11 cellular contexts compared by ENCODE assay signal in genomic region chr7:92158660-92159575, GRCh38. TPM values are rescaled to one million over a fixed set of nuclear protein-coding genes. Genes with fewer than 3 reads are reported as not detected.
DNase-seq lines count a peak whose midpoint lies in the region; ATAC-seq and TF ChIP-seq lines count a peak whose summit lies in the region.
"Had no signal": no experiment of that assay in that cellular context is flagged by ENCODE, and none has a peak within 500 bp of the region (broad histone marks: within the 10 kb centered on the region; RNA-seq: fewer than 3 reads in every experiment).

No MANE protein-coding gene starts in this region.

- intact Hi-C loops in vagina (cut with DNase I) = no loop called here

- TF ChIP-seq CTCF in vagina (IDR thresholded peaks at IDR 0.05) = no peak

- H3K27ac ChIP-seq in vagina = peak overlapping the region; percentile 1
- H3K27ac ChIP-seq: tibial nerve had no signal

- H3K9me3 Mint-ChIP-seq in activated CD8-positive, alpha-beta memory T cell treated with anti-CD3 and anti-CD28 coated beads, Interleukin-2, amount 10 ng/mL, durations not matched to agents 7 days and 5 days (ENCODE audit: low read depth) = no peaks in the 10 kb centered on the region

- no peaks in the 10 kb centered on the region for H3K9me3 ChIP-seq in vagina
- H3K9me3 ChIP-seq: tibial nerve had no signal

- no peaks in the 10 kb centered on the region for H3K36me3 ChIP-seq in vagina
- H3K36me3 ChIP-seq: tibial nerve had no signal

- no peak for DNase-seq in activated CD8-positive, alpha-beta memory T cell treated with anti-CD3 and anti-CD28 coated beads, Interleukin-2, amount 10 ng/mL, durations not matched to agents 7 days and 5 days
- DNase-seq in activated CD8-positive, alpha-beta memory T cell treated with anti-CD3 and anti-CD28 coated beads for 24 hours = no peak
- DNase-seq in amniotic epithelial cell (ENCODE audit: low read depth) = peak; percentile 89
- DNase-seq in vagina (ENCODE audit: extremely low spot score in 2 of 2) = no peak
- DNase-seq in stimulated activated CD4-positive, alpha-beta T cell treated with anti-CD3 and anti-CD28 coated beads, Interleukin-4, amount 100 ng/mL, for 4 hours = no peak
- DNase-seq in activated effector memory CD4-positive, alpha-beta T cell treated with Interleukin-2 at 50 U/mL for 16 hours = no peak
- DNase-seq: 8988T had no signal

- peaks cover 1% of the 10 kb centered on the region for H3K36me3 Mint-ChIP-seq in activated CD8-positive, alpha-beta memory T cell treated with anti-CD3 and anti-CD28 coated beads, Interleukin-2, amount 10 ng/mL, durations not matched to agents 7 days and 5 days
- H3K36me3 Mint-ChIP-seq: activated naive CD8-positive, alpha-beta T cell had no signal

- TF ChIP-seq POLR2A in vagina (IDR thresholded peaks at IDR 0.05) = no peak

- CTCF ChIA-PET in activated CD8-positive, alpha-beta memory T cell treated with anti-CD3 and anti-CD28 coated beads, Interleukin-2, amount 10 ng/mL, durations not matched to agents 7 days and 5 days (lab: Charles Lee) = no interaction called here

- H3K27me3 Mint-ChIP-seq in activated CD8-positive, alpha-beta memory T cell treated with anti-CD3 and anti-CD28 coated beads, Interleukin-2, amount 10 ng/mL, durations not matched to agents 7 days and 5 days = peaks cover 28% of the 10 kb centered on the region

- H3K4me3 ChIP-seq in vagina = no peak overlapping the region
- H3K4me3 ChIP-seq: tibial nerve had no signal

- ATAC-seq in activated CD8-positive, alpha-beta memory T cell treated with anti-CD3 and anti-CD28 coated beads, Interleukin-2, amount 10 ng/mL, durations not matched to agents 7 days and 5 days = peak; percentile 53
- ATAC-seq in HG03039 (IDR thresholded peaks at IDR 0.05; ENCODE audit: unreplicated experiment) (peak; percentile 62), HG03442 (IDR thresholded peaks at IDR 0.05; ENCODE audit: unreplicated experiment) (no peak)

- peaks cover 5% of the 10 kb centered on the region for H3K4me1 Mint-ChIP-seq in activated CD8-positive, alpha-beta memory T cell treated with anti-CD3 and anti-CD28 coated beads, Interleukin-2, amount 10 ng/mL, durations not matched to agents 7 days and 5 days

- no peaks in the 10 kb centered on the region for H3K27me3 ChIP-seq in vagina
- H3K27me3 ChIP-seq: tibial nerve had no signal

- no peak overlapping the region for H3K4me3 Mint-ChIP-seq in activated CD8-positive, alpha-beta memory T cell treated with anti-CD3 and anti-CD28 coated beads, Interleukin-2, amount 10 ng/mL, durations not matched to agents 7 days and 5 days
- H3K4me3 Mint-ChIP-seq: activated naive CD8-positive, alpha-beta T cell had no signal

- H3K4me1 ChIP-seq in vagina = no peaks in the 10 kb centered on the region
- H3K4me1 ChIP-seq: tibial nerve had no signal

- H3K27ac Mint-ChIP-seq in activated CD8-positive, alpha-beta memory T cell treated with anti-CD3 and anti-CD28 coated beads, Interleukin-2, amount 10 ng/mL, durations not matched to agents 7 days and 5 days = no peak overlapping the region
- H3K27ac Mint-ChIP-seq: activated naive CD8-positive, alpha-beta T cell had no signal

RNA-seq across cellular contexts. Expression of gene LRRD1, which starts 20.0 kb away (rescaled TPM):
- total RNA-seq in activated CD8-positive, alpha-beta memory T cell treated with anti-CD3 and anti-CD28 coated beads, Interleukin-2, amount 10 ng/mL, durations not matched to agents 7 days and 5 days = not detected
- total RNA-seq in vagina = 0.49 TPM

RNA-seq across cellular contexts. Expression of gene CYP51A1, which starts 24.6 kb away (rescaled TPM):
- 10 to 100 TPM; 40.7 to 68.2 TPM for total RNA-seq in activated CD8-positive, alpha-beta memory T cell treated with anti-CD3 and anti-CD28 coated beads, Interleukin-2, amount 10 ng/mL, durations not matched to agents 7 days and 5 days
- 39.0 TPM for total RNA-seq in vagina
